Comparison of ENCODE assay signal across 8 cellular contexts in genomic region chr19:12681074-12681987, GRCh38. TPM values are rescaled to one million over a fixed set of nuclear protein-coding genes. Genes with fewer than 3 reads are reported as not detected.
DNase-seq lines count a peak whose midpoint lies in the region; ATAC-seq and TF ChIP-seq lines count a peak whose summit lies in the region.

DHPS (minus strand) TSS chr19:12681880; CDS start chr19:12681766, 114 bp downstream.

- CTCF ChIA-PET in PC-3 (lab: Charles Lee): no interaction called here

- H3K4me1 ChIP-seq in PC-3 (ENCODE audit: insufficient read depth, low read length): no peaks in the 10 kb centered on the region

- intact Hi-C loops in PC-3 (cut with micrococcal nuclease): loop anchor here (1.0 kb wide), 1 partner anchor 56 kb away; the partner anchor contains the start of gene GET3

- peaks cover 14% of the 10 kb centered on the region for H3K79me2 ChIP-seq in PC-3 (ENCODE audit: low read length)

- peaks cover 25% of the 10 kb centered on the region for H3K36me3 ChIP-seq in PC-3 (ENCODE audit: low read depth, low read length)

- no peak for TF ChIP-seq RAD21 in Ishikawa (IDR thresholded peaks at IDR 0.05; ENCODE audit: low read depth)

- TF ChIP-seq CTCF in PC-3 (conservative IDR thresholded peaks at IDR 0.05; ENCODE audit: low read depth, low read length) (no peak), epithelial cell of proximal tubule (conservative IDR thresholded peaks at IDR 0.05; ENCODE audit: low read depth, low read length) (no peak)

- peak within 1 kb of the TSS; percentile 90 for H2AFZ ChIP-seq in PC-3 (ENCODE audit: low read length)

- H3K9me3 ChIP-seq in PC-3 (ENCODE audit: low read length): no peaks in the 10 kb centered on the region

- BruUV-seq in PC-3 (replicated peaks; lab: Mats Ljungman, UMichigan): TSS peak; percentile 86

- POLR2A ChIA-PET in PC-3 (lab: Charles Lee; ENCODE audit: unreplicated experiment): interaction anchor here (0.6 to 0.8 kb wide), 3 partner anchors 13 to 65 kb away, joined by 4 to 6 read pairs (median 5); no protein-coding TSS in a partner anchor

- H4K20me1 ChIP-seq in PC-3 (ENCODE audit: low read length): no peaks in the 10 kb centered on the region

- peak; percentile 28; the same call in 1 of the 2 replicates for TF ChIP-seq EP300 in Ishikawa (IDR thresholded peaks at IDR 0.05; ENCODE audit: borderline replicate concordance)

- no peaks in the 10 kb centered on the region for H3F3A ChIP-seq in PC-3 (ENCODE audit: low read length, unreplicated experiment)

- DNase-seq in DMS 273 treated with DMSO at 0.1 percent for 48 hours (lab: John Stamatoyannopoulos, UW): peak; percentile 99
- peak; percentile 99 for DNase-seq in PC-3
- peak; percentile 82 for DNase-seq in activated T-cell treated with anti-CD3 and anti-CD28 coated beads for 48 hours (ENCODE audit: low read depth)
- DNase-seq in epithelial cell of proximal tubule (ENCODE audit: low read depth): peak; percentile 90
- DNase-seq in mucosa of gallbladder (ENCODE audit: low spot score): peak; percentile 97
- DNase-seq in stimulated activated CD8-positive, alpha-beta memory T cell treated with anti-CD3 and anti-CD28 coated beads, Interleukin-4, amount 100 ng/mL, for 4 hours (ENCODE audit: low read depth in 2 of 2, low spot score in 1 of 2): peak; percentile 81

- no peaks in the 10 kb centered on the region for H3K9me2 ChIP-seq in PC-3 (replicated peaks; ENCODE audit: low read length)

- H3K27me3 ChIP-seq in PC-3 (ENCODE audit: low read length): no peaks in the 10 kb centered on the region

- peak within 1 kb of the TSS; percentile 95 for H3K9ac ChIP-seq in PC-3 (ENCODE audit: low read length)

- H3K27ac ChIP-seq in PC-3 (ENCODE audit: low read length): peak within 1 kb of the TSS; percentile 96

- H3K4me2 ChIP-seq in PC-3 (ENCODE audit: low read length): peak within 1 kb of the TSS; percentile 94

- H3K4me3 ChIP-seq in PC-3 (ENCODE audit: low read length): peak within 1 kb of the TSS; percentile 80
- H3K4me3 ChIP-seq in epithelial cell of proximal tubule (ENCODE audit: low read depth, low read length): peak within 1 kb of the TSS; percentile 98

- ATAC-seq in GM21529 (IDR thresholded peaks at IDR 0.05; ENCODE audit: unreplicated experiment) (peak; percentile 59), PC-3 (peak; percentile 84)

TF ChIP-seq in Ishikawa, 13 proteins besides CTCF, POLR2A, EP300 and RAD21:
- TF ChIP-seq CREB1 (IDR thresholded peaks at IDR 0.05; ENCODE audit: low read depth) (peak; percentile 28; the same call in 1 of the 2 replicates), YY1 (IDR thresholded peaks at IDR 0.05; ENCODE audit: low read depth) (peak; percentile 95), TCF12 (IDR thresholded peaks at IDR 0.05; ENCODE audit: low read depth) (0 out of 2 replicates have a peak, but pooled peaks have one; percentile 31), ZBTB7A (IDR thresholded peaks at IDR 0.05; ENCODE audit: low read depth) (no peak), MAX (IDR thresholded peaks at IDR 0.05) (peak; percentile 80), USF1 (IDR thresholded peaks at IDR 0.05) (peak; percentile 95), REST (IDR thresholded peaks at IDR 0.05; ENCODE audit: low read depth) (no peak), CEBPB (IDR thresholded peaks at IDR 0.05) (peak; percentile 84), EGR1 (IDR thresholded peaks at IDR 0.05) (0 out of 2 replicates have a peak, but pooled peaks have one; percentile 45), TAF1 (IDR thresholded peaks at IDR 0.05; ENCODE audit: low read depth) (peak; percentile 63), NFIC (IDR thresholded peaks at IDR 0.05) (no peak)

RNA-seq across cellular contexts. Expression of gene DHPS, which starts in this region (rescaled TPM):
- total RNA-seq in PC-3 (2014; rRNA removed): 140 and 150 TPM in 2 replicates
- 108 and 134 TPM in 2 replicates for total RNA-seq in epithelial cell of proximal tubule
- 89.0 TPM for total RNA-seq in mucosa of gallbladder

Comparison
In these comparisons a context has a peak if more than half of its experiments do, and no peak if none do; other contexts are left out.
1. Peak in every context shown above with its lines: DNase-seq, ATAC-seq, H3K4me3 ChIP-seq and H3K27ac ChIP-seq.